In genomic region chr1:234490789-234491479, GRCh38 we compare ENCODE assay signal across 1 cellular context.
A peak's percentile ranks its signal among the peaks of the same experiment; 100 is the strongest.
TF ChIP-seq lines count a peak whose summit lies in the region.

No MANE protein-coding gene starts in this region.

TF ChIP-seq in K562, 482 proteins besides CTCF, POLR2A, EP300 and RAD21 (continued from another document and continues in another):
- no peak for TF ChIP-seq ZNF395 (CRISPR knock-in tag; IDR thresholded peaks at IDR 0.05)
- no peak for TF ChIP-seq ID3 (CRISPR knock-in tag; IDR thresholded peaks at IDR 0.05)
- TF ChIP-seq ID3 (tag; IDR thresholded peaks at IDR 0.05), result peak; percentile 79; the same call in 1 of the 2 replicates
- no peak for TF ChIP-seq THRA (IDR thresholded peaks at IDR 0.05)
- TF ChIP-seq ZBTB11 (CRISPR knock-in tag; IDR thresholded peaks at IDR 0.05), result peak in 1 of 3 experiments; percentile 63; a peak in 1 of 6 replicates
- TF ChIP-seq TAF1 (IDR thresholded peaks at IDR 0.05; ENCODE audit: control insufficient read depth, extremely low read depth, insufficient read depth, low read length, severe bottlenecking), result no peak
- TF ChIP-seq ZC3H4 (CRISPR knock-in tag; IDR thresholded peaks at IDR 0.05; ENCODE audit: borderline replicate concordance), result no peak
- no peak; the same call in 1 of the 2 replicates for TF ChIP-seq TAF7 (tag; IDR thresholded peaks at IDR 0.05)
- peak; percentile 89 for TF ChIP-seq ZNF583 (CRISPR knock-in tag; IDR thresholded peaks at IDR 0.05)
- TF ChIP-seq NKRF (IDR thresholded peaks at IDR 0.05; ENCODE audit: borderline replicate concordance), result no peak; the same call in 1 of the 2 replicates
- TF ChIP-seq ATF6 (CRISPR knock-in tag; IDR thresholded peaks at IDR 0.05), result no peak
- TF ChIP-seq SNIP1 (IDR thresholded peaks at IDR 0.05; ENCODE audit: low read depth), result no peak
- TF ChIP-seq ZBTB9 (CRISPR knock-in tag; IDR thresholded peaks at IDR 0.05), result peak; percentile 88
- TF ChIP-seq ZNF134 (CRISPR knock-in tag; conservative IDR thresholded peaks at IDR 0.05), result 0 out of 2 replicates have a peak, but pooled peaks have one; percentile 40
- TF ChIP-seq ZNF408 (CRISPR knock-in tag; IDR thresholded peaks at IDR 0.05; ENCODE audit: low read depth), result no peak
- no peak for TF ChIP-seq SETDB1 (IDR thresholded peaks at IDR 0.05; ENCODE audit: low read length)
- no peak for TF ChIP-seq JUN (IDR thresholded peaks at IDR 0.05; ENCODE audit: borderline replicate concordance, low read depth, low read length)
- TF ChIP-seq JUN (CRISPR knock-in tag; IDR thresholded peaks at IDR 0.05; ENCODE audit: borderline replicate concordance), result no peak
- no peak for TF ChIP-seq MLX (CRISPR knock-in tag; conservative IDR thresholded peaks at IDR 0.05)
- TF ChIP-seq DACH1 (IDR thresholded peaks at IDR 0.05; ENCODE audit: partially characterized antibody), result no peak
- no peak for TF ChIP-seq MAFK (IDR thresholded peaks at IDR 0.05; ENCODE audit: low read length)
- TF ChIP-seq TGIF2 (CRISPR knock-in tag; IDR thresholded peaks at IDR 0.05), result no peak
- TF ChIP-seq ZNF77 (CRISPR knock-in tag; IDR thresholded peaks at IDR 0.05), result no peak
- peak; percentile 99 for TF ChIP-seq SOX6 (IDR thresholded peaks at IDR 0.05)
- TF ChIP-seq TRIM25 (IDR thresholded peaks at IDR 0.05; ENCODE audit: borderline replicate concordance), result peak; percentile 32; the same call in 1 of the 2 replicates
- TF ChIP-seq ZC3H8 (IDR thresholded peaks at IDR 0.05), result no peak
- peak; percentile 89 for TF ChIP-seq SMARCC2 (IDR thresholded peaks at IDR 0.05; ENCODE audit: low read depth)
- no peak for TF ChIP-seq ZKSCAN1 (IDR thresholded peaks at IDR 0.05; ENCODE audit: low read depth, low read length)
- no peak for TF ChIP-seq SP2 (IDR thresholded peaks at IDR 0.05; ENCODE audit: extremely low read depth, low read depth, low read length, poor library complexity, severe bottlenecking)
- peak; percentile 83 for TF ChIP-seq KLF6 (CRISPR knock-in tag; IDR thresholded peaks at IDR 0.05; ENCODE audit: borderline replicate concordance)
- no peak for TF ChIP-seq ZNF407 (IDR thresholded peaks at IDR 0.05; ENCODE audit: low read depth)
- TF ChIP-seq OTX1 (CRISPR knock-in tag; IDR thresholded peaks at IDR 0.05), result peak; percentile 100
- TF ChIP-seq MEIS2 (IDR thresholded peaks at IDR 0.05; ENCODE audit: partially characterized antibody), result no peak
- TF ChIP-seq SMAD2 (IDR thresholded peaks at IDR 0.05; ENCODE audit: low read depth, low read length), result no peak
- peak; percentile 61 for TF ChIP-seq NEUROD1 (IDR thresholded peaks at IDR 0.05; ENCODE audit: borderline replicate concordance, low read depth, low read length, partially characterized antibody)
